In genomic region chr7:55537458-55537825, GRCh38 we compare ENCODE assay signal across 15 cellular contexts. TPM values are rescaled to one million over a fixed set of nuclear protein-coding genes. Genes with fewer than 3 reads are reported as not detected.
DNase-seq lines count a peak whose midpoint lies in the region; ATAC-seq, FAIRE-seq and TF ChIP-seq lines count a peak whose summit lies in the region.
"Had no signal": no experiment of that assay in that cellular context is flagged by ENCODE, and none has a peak within 500 bp of the region (broad histone marks: within the 10 kb centered on the region; RNA-seq: fewer than 3 reads in every experiment).

No MANE protein-coding gene starts in this region.

- CTCF ChIA-PET in activated CD4-positive, alpha-beta T cell treated with anti-CD3 and anti-CD28 coated beads for 36 hours (lab: Charles Lee) = no interaction called here

- H2AFZ ChIP-seq in astrocyte (ENCODE audit: low read depth, low read length) = no peak overlapping the region

- FAIRE-seq in astrocyte (lab: Jason Lieb, UNC) = no peak
- FAIRE-seq: A204.1, small intestine had no signal

- POLR2A ChIA-PET in activated CD4-positive, alpha-beta T cell treated with anti-CD3 and anti-CD28 coated beads for 36 hours (lab: Charles Lee) = no interaction called here

- intact Hi-C loops in activated CD4-positive, alpha-beta T cell treated with anti-CD3 and anti-CD28 coated beads for 36 hours (cut with DNase I, micrococcal nuclease) = no loop called here

- no peak for DNase-seq in activated CD4-positive, alpha-beta T cell treated with anti-CD3 and anti-CD28 coated beads for 36 hours
- no peak for DNase-seq in activated CD4-positive, alpha-beta T cell treated with anti-CD3 and anti-CD28 coated beads for 48 hours
- DNase-seq in HFFc6 (no peak), astrocyte (ENCODE audit: low read depth) (no peak), H7 (no peak), SKM-1 (lab: John Stamatoyannopoulos, UW; ENCODE audit: unreplicated experiment) (no peak), dermis blood vessel endothelial cell (no peak)
- DNase-seq: lower lobe of right lung, NCI-H1417 treated with DMSO at 0.1 percent for 48 hours, NCI-H446 treated with DMSO at 0.1 percent for 48 hours, small intestine had no signal

- H4K20me1 ChIP-seq in astrocyte (ENCODE audit: insufficient read depth, low read length) = peaks cover 93% of the 10 kb centered on the region

- peaks cover 90% of the 10 kb centered on the region for H3K79me2 ChIP-seq in astrocyte (ENCODE audit: insufficient read depth, low read length)

- H3K4me1 Mint-ChIP-seq in activated CD4-positive, alpha-beta T cell treated with anti-CD3 and anti-CD28 coated beads for 36 hours = peaks cover 87% of the 10 kb centered on the region
- H3K4me1 Mint-ChIP-seq in HFFc6 (ENCODE audit: low read depth) = peaks cover 94% of the 10 kb centered on the region
- peaks cover 61% of the 10 kb centered on the region for H3K4me1 Mint-ChIP-seq in astrocyte (ENCODE audit: low read depth, unreplicated experiment)

- no peaks in the 10 kb centered on the region for H3K27me3 Mint-ChIP-seq in activated CD4-positive, alpha-beta T cell treated with anti-CD3 and anti-CD28 coated beads for 36 hours
- H3K27me3 Mint-ChIP-seq in HFFc6 (ENCODE audit: insufficient read depth) = no peaks in the 10 kb centered on the region
- H3K27me3 Mint-ChIP-seq in astrocyte (ENCODE audit: low read depth, unreplicated experiment) = no peaks in the 10 kb centered on the region

- H3K36me3 ChIP-seq in astrocyte (ENCODE audit: insufficient read depth, low read length) = no peaks in the 10 kb centered on the region
- H3K36me3 ChIP-seq in neutrophil = no peaks in the 10 kb centered on the region
- H3K36me3 ChIP-seq in H7 (replicated peaks; ENCODE audit: control insufficient read depth, insufficient read depth, low read length) = no peaks in the 10 kb centered on the region
- H3K36me3 ChIP-seq: lower lobe of right lung, thoracic aorta had no signal

- H3K27me3 ChIP-seq in astrocyte (ENCODE audit: insufficient read depth, low read length) = no peaks in the 10 kb centered on the region
- H3K27me3 ChIP-seq in neutrophil = no peaks in the 10 kb centered on the region
- no peaks in the 10 kb centered on the region for H3K27me3 ChIP-seq in H7 (ENCODE audit: control insufficient read depth, insufficient read depth, low read length)

- H3K4me1 ChIP-seq in astrocyte (ENCODE audit: insufficient read depth, low read length) (peaks cover 52% of the 10 kb centered on the region), neutrophil (ENCODE audit: control insufficient read depth in 1 of 2, insufficient read depth in 1 of 2, low read depth in 1 of 2, low read length in 1 of 2) (peaks cover 60 to 63% of the 10 kb centered on the region in 2 experiments)

- H3K9me3 Mint-ChIP-seq in activated CD4-positive, alpha-beta T cell treated with anti-CD3 and anti-CD28 coated beads for 36 hours (ENCODE audit: low read depth) = no peaks in the 10 kb centered on the region
- H3K9me3 Mint-ChIP-seq in HFFc6 (no peaks in the 10 kb centered on the region), astrocyte (ENCODE audit: unreplicated experiment) (peaks cover 4% of the 10 kb centered on the region)

- H3K4me3 Mint-ChIP-seq in activated CD4-positive, alpha-beta T cell treated with anti-CD3 and anti-CD28 coated beads for 36 hours = no peak overlapping the region
- H3K4me3 Mint-ChIP-seq in HFFc6 = no peak overlapping the region
- H3K4me3 Mint-ChIP-seq in astrocyte (ENCODE audit: unreplicated experiment) = peak overlapping the region; percentile 23

- no peak overlapping the region for H3K27ac ChIP-seq in astrocyte (ENCODE audit: low read depth, low read length)
- peak overlapping the region; percentile 56 for H3K27ac ChIP-seq in neutrophil
- H3K27ac ChIP-seq: lower lobe of right lung, thoracic aorta had no signal

- H3K4me2 ChIP-seq in astrocyte (ENCODE audit: low read length) = no peak overlapping the region

- no peak overlapping the region for H3K9ac ChIP-seq in astrocyte (ENCODE audit: low read length)

- peaks cover 27% of the 10 kb centered on the region for H3K36me3 Mint-ChIP-seq in activated CD4-positive, alpha-beta T cell treated with anti-CD3 and anti-CD28 coated beads for 36 hours (ENCODE audit: low read depth)
- H3K36me3 Mint-ChIP-seq in HFFc6 (ENCODE audit: low read depth) (peaks cover 9% of the 10 kb centered on the region; the same call in 1 of the 2 replicates), astrocyte (ENCODE audit: low read depth, unreplicated experiment) (peaks cover 10% of the 10 kb centered on the region)

- TF ChIP-seq CTCF in HFFc6 (IDR thresholded peaks at IDR 0.05) (no peak), astrocyte (IDR thresholded peaks at IDR 0.05; ENCODE audit: insufficient read depth, low read depth, low read length) (no peak), neutrophil (IDR thresholded peaks at IDR 0.05) (no peak)

- H3K9me3 ChIP-seq in astrocyte (ENCODE audit: insufficient read depth, low read depth, low read length) = no peaks in the 10 kb centered on the region
- no peaks in the 10 kb centered on the region for H3K9me3 ChIP-seq in neutrophil
- H3K9me3 ChIP-seq: lower lobe of right lung, thoracic aorta had no signal

- peak overlapping the region; percentile 81 for H3K27ac Mint-ChIP-seq in activated CD4-positive, alpha-beta T cell treated with anti-CD3 and anti-CD28 coated beads for 36 hours
- H3K27ac Mint-ChIP-seq in HFFc6 (0 out of 2 replicates have a peak overlapping the region, but pooled peaks have one; percentile 22), astrocyte (ENCODE audit: unreplicated experiment) (no peak overlapping the region)

- H3K4me3 ChIP-seq in astrocyte (ENCODE audit: insufficient read depth, low read depth, low read length) (no peak overlapping the region), neutrophil (ENCODE audit: low read depth in 1 of 2, low read length in 1 of 2) (no peak overlapping the region), H7 (ENCODE audit: insufficient read depth, low read depth, low read length) (no peak overlapping the region)
- H3K4me3 ChIP-seq: coronary artery, lower lobe of right lung, thoracic aorta had no signal

- ATAC-seq in activated CD4-positive, alpha-beta T cell treated with anti-CD3 and anti-CD28 coated beads for 36 hours = no peak
- ATAC-seq: lower lobe of right lung had no signal

RNA-seq across cellular contexts. Expression of gene VOPP1, which starts 34.9 kb away (rescaled TPM):
- 10 to 100 TPM; 63.7 to 64.2 TPM for total RNA-seq in activated CD4-positive, alpha-beta T cell treated with anti-CD3 and anti-CD28 coated beads for 36 hours
- 100 to 1,000 TPM; 103 to 135 (median 122) TPM for total RNA-seq in HFFc6 (2021; fragmentation: NEBNext Ultra II Directional; extraction: Animal tissue kit (Norgen Biotek cat#: 25700))
- total RNA-seq in astrocyte = 111 and 133 TPM in 2 replicates
- 87.1 and 103 TPM in 2 replicates for total RNA-seq in H7 (2014; rRNA removed; shearing (Covaris generic))
- total RNA-seq in dermis blood vessel endothelial cell = 140 and 171 TPM in 2 replicates
